ENCODE assay signal across 8 cellular contexts in the genomic region with DNA sequence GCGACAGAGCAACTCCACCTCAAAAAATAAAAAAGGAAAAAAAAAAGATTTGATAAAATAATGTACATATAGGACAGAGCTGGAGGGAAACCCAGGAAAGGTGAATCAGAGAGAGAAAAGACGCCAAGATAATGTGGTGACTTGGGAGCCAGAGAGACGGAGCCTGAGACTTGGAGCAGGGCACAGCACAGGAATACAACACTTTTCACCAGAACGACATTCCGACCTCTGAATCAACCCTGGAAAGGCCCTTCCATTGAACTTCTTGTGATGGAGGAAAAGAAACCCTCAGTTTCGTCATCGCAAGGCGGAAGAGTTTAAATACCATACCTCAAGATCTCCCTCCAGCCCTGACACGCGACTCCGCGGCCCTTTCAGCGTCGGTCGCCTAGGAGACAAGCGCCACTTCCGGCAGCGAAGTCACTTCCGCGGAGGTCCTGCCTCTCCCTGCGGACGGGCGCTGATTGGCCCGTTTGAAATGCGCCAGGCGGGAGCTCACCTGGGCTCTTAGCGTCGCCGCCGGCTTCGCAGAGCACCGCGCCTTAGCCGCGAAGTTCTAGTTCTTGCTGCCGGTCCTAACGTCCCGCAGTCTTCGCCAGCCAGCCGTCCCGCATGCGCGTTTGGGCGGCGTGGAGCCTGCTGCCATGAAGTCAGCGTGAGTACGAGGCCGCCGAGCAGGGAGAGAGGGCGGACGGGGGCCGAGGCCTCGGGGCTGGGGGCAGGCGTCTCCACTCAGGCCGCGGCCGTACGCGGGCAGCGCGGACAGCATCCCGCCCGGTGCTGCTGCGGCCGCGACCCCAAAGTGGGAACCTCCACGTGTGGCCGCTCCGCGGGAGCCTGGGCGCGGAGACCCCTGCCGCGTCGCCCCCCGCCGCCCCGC. TPM values are rescaled to one million over a fixed set of nuclear protein-coding genes. Genes with fewer than 3 reads are reported as not detected.
A peak's percentile ranks its signal among the peaks of the same experiment; 100 is the strongest.
DNase-seq lines count a peak whose midpoint lies in the region; ATAC-seq and TF ChIP-seq lines count a peak whose summit lies in the region.

A gene (plus strand): TSS at position 528 of the 880 bp plus-strand sequence. CDS start 117 bp downstream, at position 645.

- H3K4me1 Mint-ChIP-seq in glutamatergic neuron (ENCODE audit: low read depth, unreplicated experiment) (no peaks in the 10 kb centered on the region), osteocyte (ENCODE audit: unreplicated experiment) (peaks cover 53% of the 10 kb centered on the region)

- H3K27ac ChIP-seq in thyroid gland, result peak within 1 kb of the TSS in 1 of 3 donors; percentile 7

- peak within 1 kb of the TSS; percentile 83 for H3K4me3 ChIP-seq in GM08714 (ENCODE audit: low read length)
- H3K4me3 ChIP-seq in thyroid gland (replicated peaks in 1 of 3), result peak within 1 kb of the TSS; percentile 31 to 73 (median 40)

- peak within 1 kb of the TSS; percentile 93 for H3K4me3 Mint-ChIP-seq in glutamatergic neuron (ENCODE audit: unreplicated experiment)
- peak within 1 kb of the TSS; percentile 93 for H3K4me3 Mint-ChIP-seq in osteocyte (ENCODE audit: unreplicated experiment)

- DNase-seq in NCI-H1092 (lab: John Stamatoyannopoulos, UW) (peak; percentile 83), SKM-1 treated with dmso at 0.1 percent for 144 hours (lab: John Stamatoyannopoulos, UW; ENCODE audit: unreplicated experiment) (peak; percentile 95), glutamatergic neuron (peak; percentile 93), osteocyte (ENCODE audit: extremely low spot score, unreplicated experiment) (peak; percentile 94), thyroid gland (peak; percentile 91 to 94)
- DNase-seq in activated naive CD4-positive, alpha-beta T cell treated with anti-CD3 and anti-CD28 coated beads, Interleukin-2, amount 50 U/mL, for 72 hours (ENCODE audit: low spot score in 2 of 2), result peak; percentile 87 to 94

- TF ChIP-seq CTCF in glutamatergic neuron (IDR thresholded peaks at IDR 0.05; ENCODE audit: partially characterized antibody, unreplicated experiment) (no peak), osteocyte (IDR thresholded peaks at IDR 0.05) (no peak), thyroid gland (IDR thresholded peaks at IDR 0.05) (no peak)

- ATAC-seq in HG02588 (IDR thresholded peaks at IDR 0.05; ENCODE audit: unreplicated experiment), result peak; percentile 90
- peak; percentile 97 for ATAC-seq in activated naive CD4-positive, alpha-beta T cell treated with anti-CD3 and anti-CD28 coated beads, Interleukin-2, amount 50 U/mL, for 72 hours

- no peaks in the 10 kb centered on the region for H3K36me3 ChIP-seq in thyroid gland

- WGBS in thyroid gland, 2 donors, result 4 to 12% methylated on average over 8 to 25 of the region's 78 CpGs

- peak in 1 of 2 donors; percentile 18 for TF ChIP-seq POLR2A in thyroid gland (IDR thresholded peaks at IDR 0.05)

- no peaks in the 10 kb centered on the region for H3K9me3 ChIP-seq in thyroid gland

- H3K27ac Mint-ChIP-seq in activated naive CD4-positive, alpha-beta T cell treated with anti-CD3 and anti-CD28 coated beads, Interleukin-2, amount 50 U/mL, for 72 hours, result peak within 1 kb of the TSS; percentile 81 to 86
- H3K27ac Mint-ChIP-seq in glutamatergic neuron (ENCODE audit: unreplicated experiment) (no peak within 1 kb of the TSS), osteocyte (ENCODE audit: unreplicated experiment) (peak within 1 kb of the TSS; percentile 87)

- intact Hi-C loops in thyroid gland (cut with DNase I), result no loop called here

- peaks cover 13 to 24% of the 10 kb centered on the region in 2 donors for H3K36me3 Mint-ChIP-seq in activated naive CD4-positive, alpha-beta T cell treated with anti-CD3 and anti-CD28 coated beads, Interleukin-2, amount 50 U/mL, for 72 hours
- H3K36me3 Mint-ChIP-seq in glutamatergic neuron (ENCODE audit: unreplicated experiment) (no peaks in the 10 kb centered on the region), osteocyte (ENCODE audit: unreplicated experiment) (no peaks in the 10 kb centered on the region)

- H3K27me3 ChIP-seq in thyroid gland, result no peaks in the 10 kb centered on the region

- no peaks in the 10 kb centered on the region for H3K9me3 Mint-ChIP-seq in activated naive CD4-positive, alpha-beta T cell treated with anti-CD3 and anti-CD28 coated beads, Interleukin-2, amount 50 U/mL, for 72 hours
- no peaks in the 10 kb centered on the region for H3K9me3 Mint-ChIP-seq in glutamatergic neuron (ENCODE audit: unreplicated experiment)
- no peaks in the 10 kb centered on the region for H3K9me3 Mint-ChIP-seq in osteocyte (ENCODE audit: unreplicated experiment)

- no peaks in the 10 kb centered on the region for H3K27me3 Mint-ChIP-seq in glutamatergic neuron (ENCODE audit: unreplicated experiment)
- no peaks in the 10 kb centered on the region for H3K27me3 Mint-ChIP-seq in osteocyte (ENCODE audit: unreplicated experiment)

- peaks cover 0 to 7% of the 10 kb centered on the region in 2 donors for H3K4me1 ChIP-seq in thyroid gland

RNA-seq across cellular contexts. Expression of the gene that starts here (rescaled TPM):
- 100 to 1,000 TPM in 1 of 2 donors, 10 to 100 TPM in 1; 45.0 to 120 TPM for total RNA-seq in activated naive CD4-positive, alpha-beta T cell treated with anti-CD3 and anti-CD28 coated beads, Interleukin-2, amount 50 U/mL, for 72 hours
- total RNA-seq in glutamatergic neuron (ENCODE audit: unreplicated experiment), result 5.2 TPM
- 12.4 and 14.0 TPM in 2 replicates for total RNA-seq in osteocyte
- 1 to 10 TPM in 2 of 4 donors, under 1 TPM in 1, not detected in 1; 0.40 to 3.3 (median 1.2) TPM for total RNA-seq in thyroid gland
